Comparison of ENCODE assay signal across 9 cellular contexts in the genomic region with DNA sequence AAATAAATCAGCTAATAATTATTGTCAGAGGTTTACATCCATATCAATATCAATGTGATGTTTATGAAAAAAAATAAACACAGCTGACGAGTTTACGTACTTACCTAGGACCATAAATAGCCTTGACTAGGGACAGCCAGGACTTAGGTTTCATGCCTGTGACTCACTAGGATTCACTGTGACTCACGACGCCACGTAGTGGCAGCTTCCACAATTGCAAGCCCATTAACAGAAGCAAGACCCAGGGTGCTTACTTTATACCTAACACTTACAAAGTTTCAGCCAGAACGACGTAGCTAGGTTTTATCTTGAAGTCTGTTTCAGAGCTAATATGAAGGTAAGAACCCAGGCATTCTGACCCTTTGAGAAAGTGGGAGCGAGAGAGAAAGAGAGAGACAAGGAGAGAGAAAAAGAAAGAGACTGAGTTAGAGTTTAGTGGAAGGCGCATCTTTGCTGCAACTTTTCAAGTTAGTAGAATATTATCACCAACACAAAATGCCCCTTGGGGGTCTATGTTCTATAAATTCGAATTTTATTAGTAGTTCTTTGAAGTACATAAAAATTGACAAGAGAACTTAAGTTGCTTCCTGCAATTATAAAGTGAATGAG.
DNase-seq lines count a peak whose midpoint lies in the region; ATAC-seq, FAIRE-seq and TF ChIP-seq lines count a peak whose summit lies in the region.
"Had no signal": no experiment of that assay in that cellular context is flagged by ENCODE, and none has a peak within 500 bp of the region (broad histone marks: within the 10 kb centered on the region; RNA-seq: fewer than 3 reads in every experiment).

No MANE protein-coding gene starts in this region.

- no peak overlapping the region for H2BK5ac ChIP-seq in H1 (ENCODE audit: low read depth, low read length)

- no peak overlapping the region for H4K5ac ChIP-seq in H1 (ENCODE audit: insufficient read length, low read depth, low read length)

- no peak overlapping the region for H4K8ac ChIP-seq in H1 (ENCODE audit: extremely low read depth, insufficient read depth, low read length)

- WGBS in H1 (ENCODE audit: extremely low coverage in 1 of 2, insufficient coverage in 1 of 2, insufficient read length in 1 of 2, insufficient replicate concordance in 2 of 2, low coverage in 1 of 2, low lambda C conversion rate in 2 of 2, missing lambda C conversion rate in 1 of 2), 2 experiments, result 29% methylated on average over 10 of the region's 10 CpGs; no CpG with 5 or more reads in 1 of the 2 experiments

- no peak overlapping the region for H2BK15ac ChIP-seq in H1 (ENCODE audit: low read length)

- H3K23ac ChIP-seq in H1 (ENCODE audit: insufficient read length), result no peak overlapping the region

- no peak overlapping the region for H3K56ac ChIP-seq in H1 (replicated peaks; ENCODE audit: insufficient read length, low read depth, low read length)

- TF ChIP-seq POLR2A in H1 (IDR thresholded peaks at IDR 0.05; ENCODE audit: control extremely low read depth in 1 of 2, low read depth in 2 of 2, low read length in 2 of 2), result no peak

- H3K4me1 Mint-ChIP-seq in activated CD8-positive, alpha-beta T cell treated with anti-CD3 and anti-CD28 coated beads, Interleukin-2, amount 10 ng/mL, durations not matched to agents 7 days and 5 days (ENCODE audit: low read depth), result peaks cover 13% of the 10 kb centered on the region
- H3K4me1 Mint-ChIP-seq in mesothelial cell of epicardium, result peaks cover 13% of the 10 kb centered on the region

- H2BK12ac ChIP-seq in H1 (ENCODE audit: low read depth, low read length), result no peak overlapping the region

- H3K79me1 ChIP-seq in H1 (ENCODE audit: low read depth, low read length), result no peaks in the 10 kb centered on the region

- no peaks in the 10 kb centered on the region for H3K36me3 Mint-ChIP-seq in activated CD8-positive, alpha-beta T cell treated with anti-CD3 and anti-CD28 coated beads, Interleukin-2, amount 10 ng/mL, durations not matched to agents 7 days and 5 days (ENCODE audit: low read depth)
- H3K36me3 Mint-ChIP-seq in mesothelial cell of epicardium, result no peaks in the 10 kb centered on the region

- no peak overlapping the region for H2AK5ac ChIP-seq in H1 (ENCODE audit: low read depth, low read length)

- H3K27ac ChIP-seq in H1 (ENCODE audit: low read depth, low read length), result no peak overlapping the region

- H2BK120ac ChIP-seq in H1 (replicated peaks; ENCODE audit: low read depth, low read length), result no peak overlapping the region

- peak; percentile 81 for ATAC-seq in GM19395 (IDR thresholded peaks at IDR 0.05; ENCODE audit: unreplicated experiment)
- ATAC-seq in HG03460 (IDR thresholded peaks at IDR 0.05; ENCODE audit: unreplicated experiment), result peak; percentile 72
- ATAC-seq in activated CD8-positive, alpha-beta T cell treated with anti-CD3 and anti-CD28 coated beads, Interleukin-2, amount 10 ng/mL, durations not matched to agents 7 days and 5 days, result peak; percentile 70

- no peak overlapping the region for H3K9ac ChIP-seq in H1 (replicated peaks in 1 of 4; ENCODE audit: extremely low read depth in 1 of 4, low read depth in 3 of 4, low read length in 3 of 4)

- H4K20me1 ChIP-seq in H1 (replicated peaks in 1 of 2; ENCODE audit: control insufficient read depth in 1 of 2, insufficient read depth in 2 of 2, low read length in 2 of 2), result no peaks in the 10 kb centered on the region

- no peak overlapping the region for H2BK20ac ChIP-seq in H1 (ENCODE audit: low read length)

- no peak overlapping the region for H3K4me3 Mint-ChIP-seq in activated CD8-positive, alpha-beta T cell treated with anti-CD3 and anti-CD28 coated beads, Interleukin-2, amount 10 ng/mL, durations not matched to agents 7 days and 5 days
- no peak overlapping the region for H3K4me3 Mint-ChIP-seq in mesothelial cell of epicardium
- H3K4me3 Mint-ChIP-seq: dendritic cell treated with granulocyte-macrophage colony-stimulating factor and Interleukin-4, amounts not matched to agents 40 ng/mL and 50 ng/mL, for 4 days had no signal

- no peak overlapping the region for H3K18ac ChIP-seq in H1 (ENCODE audit: extremely low read depth, low read length)

- H3K27ac Mint-ChIP-seq in activated CD8-positive, alpha-beta T cell treated with anti-CD3 and anti-CD28 coated beads, Interleukin-2, amount 10 ng/mL, durations not matched to agents 7 days and 5 days, result no peak overlapping the region
- no peak overlapping the region for H3K27ac Mint-ChIP-seq in mesothelial cell of epicardium
- H3K27ac Mint-ChIP-seq: dendritic cell treated with granulocyte-macrophage colony-stimulating factor and Interleukin-4, amounts not matched to agents 40 ng/mL and 50 ng/mL, for 4 days had no signal

- no peak overlapping the region for H3K4me3 ChIP-seq in H1 (ENCODE audit: extremely low read depth in 1 of 4, insufficient read depth in 2 of 4, low read depth in 3 of 4, low read length in 4 of 4)

- no peaks in the 10 kb centered on the region for H3K9me3 Mint-ChIP-seq in activated CD8-positive, alpha-beta T cell treated with anti-CD3 and anti-CD28 coated beads, Interleukin-2, amount 10 ng/mL, durations not matched to agents 7 days and 5 days (ENCODE audit: insufficient read depth)
- H3K9me3 Mint-ChIP-seq in mesothelial cell of epicardium, result no peaks in the 10 kb centered on the region
- H3K9me3 Mint-ChIP-seq: dendritic cell treated with granulocyte-macrophage colony-stimulating factor and Interleukin-4, amounts not matched to agents 40 ng/mL and 50 ng/mL, for 4 days had no signal

- TF ChIP-seq EP300 in H1 (IDR thresholded peaks at IDR 0.05; ENCODE audit: borderline replicate concordance in 1 of 2, low read depth in 2 of 2, low read length in 2 of 2), result no peak

- peak; percentile 97 for FAIRE-seq in H1 (lab: Jason Lieb, UNC)

- H3K14ac ChIP-seq in H1 (ENCODE audit: insufficient read length), result no peak overlapping the region

- H4K91ac ChIP-seq in H1 (replicated peaks; ENCODE audit: insufficient read length, low read length), result no peak overlapping the region

- peak; percentile 58 to 68 for TF ChIP-seq RAD21 in H1 (IDR thresholded peaks at IDR 0.05 in 1 of 2, conservative IDR thresholded peaks at IDR 0.05 in 1 of 2; ENCODE audit: low read depth in 2 of 2, low read length in 2 of 2)

- no peak overlapping the region for H2AFZ ChIP-seq in H1 (ENCODE audit: low read length)

- H3K36me3 ChIP-seq in H1 (ENCODE audit: control insufficient read depth in 2 of 4, insufficient read depth in 4 of 4, low read length in 3 of 4), result no peaks in the 10 kb centered on the region

- CTCF ChIA-PET in activated CD8-positive, alpha-beta T cell treated with anti-CD3 and anti-CD28 coated beads, Interleukin-2, amount 10 ng/mL, durations not matched to agents 7 days and 5 days (lab: Charles Lee), result interaction anchor here (0.9 to 6.3 kb wide), 54 partner anchors 9 to 840 kb away, joined by 3 to 137 read pairs (median 4); a partner anchor contains a TSS
- CTCF ChIA-PET in H1 (lab: Charles Lee; ENCODE audit: partially characterized antibody), result interaction anchor here (0.6 to 14.6 kb wide), 70 partner anchors 12 to 964 kb away, joined by 3 to 384 read pairs (median 4); a partner anchor contains a TSS

- POLR2A ChIA-PET in activated CD8-positive, alpha-beta T cell treated with anti-CD3 and anti-CD28 coated beads, Interleukin-2, amount 10 ng/mL, durations not matched to agents 7 days and 5 days (lab: Charles Lee), result interaction anchor here (1.2 kb wide), 1 partner anchor 19 kb away, joined by 5 read pairs; no protein-coding TSS in a partner anchor
- POLR2A ChIA-PET in H1 (lab: Charles Lee; ENCODE audit: partially characterized antibody), result interaction anchor here (0.9 to 1.3 kb wide), 3 partner anchors 15 to 191 kb away, joined by 3 to 4 read pairs (median 3); no protein-coding TSS in a partner anchor

- no peaks in the 10 kb centered on the region for H3K79me2 ChIP-seq in H1 (ENCODE audit: control insufficient read depth in 1 of 2, insufficient read depth in 2 of 2, low read length in 2 of 2)

- TF ChIP-seq CTCF in H1 (IDR thresholded peaks at IDR 0.05; ENCODE audit: control extremely low read depth in 1 of 3, insufficient read depth in 1 of 3, low read depth in 1 of 3, low read length in 3 of 3) (peak; percentile 78 to 94 (median 84)), mesothelial cell of epicardium (IDR thresholded peaks at IDR 0.05; ENCODE audit: unreplicated experiment) (peak; percentile 87)

- H3K27me3 ChIP-seq in H1 (replicated peaks in 1 of 4; ENCODE audit: control insufficient read depth in 3 of 4, extremely low read depth in 1 of 4, insufficient read depth in 3 of 4, low read length in 3 of 4), result no peaks in the 10 kb centered on the region

- H3K27me3 Mint-ChIP-seq in activated CD8-positive, alpha-beta T cell treated with anti-CD3 and anti-CD28 coated beads, Interleukin-2, amount 10 ng/mL, durations not matched to agents 7 days and 5 days (ENCODE audit: low read depth), result peaks cover 2% of the 10 kb centered on the region
- H3K27me3 Mint-ChIP-seq in mesothelial cell of epicardium (ENCODE audit: low read depth), result no peaks in the 10 kb centered on the region
- H3K27me3 Mint-ChIP-seq: dendritic cell treated with granulocyte-macrophage colony-stimulating factor and Interleukin-4, amounts not matched to agents 40 ng/mL and 50 ng/mL, for 4 days had no signal

- H3K4me2 ChIP-seq in H1 (ENCODE audit: insufficient read depth in 1 of 2, low read depth in 2 of 2, low read length in 2 of 2), result no peak overlapping the region

- peaks cover 2% of the 10 kb centered on the region; the same call in 1 of the 2 replicates for H3K23me2 ChIP-seq in H1 (ENCODE audit: low read depth, low read length)

- no peaks in the 10 kb centered on the region for H3K9me3 ChIP-seq in H1 (ENCODE audit: insufficient read depth in 2 of 2, low read depth in 1 of 2, low read length in 1 of 2)

- H3K4ac ChIP-seq in H1 (replicated peaks; ENCODE audit: insufficient read length, low read depth, low read length), result no peak overlapping the region

- peaks cover 0 to 6% (median 2%) of the 10 kb centered on the region in 4 experiments; a peak in 4 of 7 replicates for H3K4me1 ChIP-seq in H1 (replicated peaks in 1 of 4; ENCODE audit: control insufficient read depth in 3 of 4, insufficient read depth in 4 of 4, low read length in 3 of 4)

- DNase-seq in CMK (ENCODE audit: low read depth) (peak; percentile 51), NCI-H748 (lab: John Stamatoyannopoulos, UW; ENCODE audit: unreplicated experiment) (peak; percentile 80), H1 (ENCODE audit: low read depth in 1 of 2, low spot score in 2 of 2) (peak; percentile 79 to 92), mesothelial cell of epicardium (ENCODE audit: low spot score in 2 of 2, unreplicated experiment in 2 of 2) (peak; percentile 53 to 83)
- DNase-seq in activated CD8-positive, alpha-beta T cell treated with anti-CD3 and anti-CD28 coated beads, Interleukin-2, amount 10 ng/mL, durations not matched to agents 7 days and 5 days, result peak; percentile 88
- peak; percentile 44 to 63 for DNase-seq in stimulated activated CD8-positive, alpha-beta memory T cell treated with anti-CD3 and anti-CD28 coated beads, Interleukin-4, amount 100 ng/mL, for 4 hours (ENCODE audit: low read depth in 2 of 2, low spot score in 1 of 2)

TF ChIP-seq in H1, 55 proteins besides CTCF, POLR2A, EP300 and RAD21:
- TF ChIP-seq CHD1 (IDR thresholded peaks at IDR 0.05; ENCODE audit: low read depth, low read length) (no peak), JUND (IDR thresholded peaks at IDR 0.05; ENCODE audit: low read length) (peak; percentile 77), TAF7 (optimal IDR thresholded peaks at IDR 0.05; ENCODE audit: borderline replicate concordance, low read depth, low read length) (no peak), CBX5 (IDR thresholded peaks at IDR 0.05; ENCODE audit: low read depth, low read length) (no peak)
